ENCODE assay signal across 24 cellular contexts in genomic region chr20:23663180-23663579, GRCh38. TPM values are rescaled to one million over a fixed set of nuclear protein-coding genes. Genes with fewer than 3 reads are reported as not detected.
"Had no signal": no experiment of that assay in that cellular context is flagged by ENCODE, and none has a peak within 500 bp of the region (broad histone marks: within the 10 kb centered on the region; RNA-seq: fewer than 3 reads in every experiment).

No MANE protein-coding gene starts in this region.

- H3K27ac ChIP-seq: brain microvascular endothelial cell, VCaP had no signal

- H3K36me3 ChIP-seq: brain microvascular endothelial cell had no signal

- DNase-seq: activated CD4-positive, alpha-beta memory T cell treated with anti-CD3 and anti-CD28 coated beads, Interleukin-2, amount 10 ng/mL, durations not matched to agents 7 days and 5 days; activated CD4-positive, alpha-beta T cell treated with anti-CD3 and anti-CD28 coated beads for 36 hours; activated CD4-positive, alpha-beta T cell treated with anti-CD3 and anti-CD28 coated beads, Interleukin-2, amount 50 U/mL, for 1 hour; activated CD8-positive, alpha-beta memory T cell treated with anti-CD3 and anti-CD28 coated beads, Interleukin-2, amount 50 U/mL, for 4 hours; activated gamma-delta T cell treated with Interleukin-2 at 50 U/mL for 16 hours; activated naive CD4-positive, alpha-beta T cell treated with anti-CD3 and anti-CD28 coated beads, Interleukin-2, amount 10 ng/mL, durations not matched to agents 7 days and 5 days; activated naive CD8-positive, alpha-beta T cell treated with anti-CD3 and anti-CD28 coated beads for 36 hours; activated T-cell treated with anti-CD3 and anti-CD28 coated beads, Interleukin-2, amount 50 U/mL, for 72 hours; brain microvascular endothelial cell; IMR-90; Kasumi-1; KBM-7; NCI-H146; NCI-H187 treated with DMSO at 0.1 percent for 48 hours; NCI-H2081 treated with DMSO at 0.1 percent for 48 hours; NCI-H446; NCI-H524; PC-3; SHP77 treated with DMSO at 0.1 percent for 48 hours; T-helper 2 cell had no signal

- ATAC-seq: activated CD4-positive, alpha-beta T cell treated with anti-CD3 and anti-CD28 coated beads for 36 hours; activated T-cell treated with anti-CD3 and anti-CD28 coated beads, Interleukin-2, amount 50 U/mL, for 72 hours; PC-3 had no signal

- H3K27me3 ChIP-seq: brain microvascular endothelial cell had no signal

RNA-seq across cellular contexts. Expression of gene CST4, which starts 25.7 kb away (rescaled TPM):
- total RNA-seq: activated CD4-positive, alpha-beta memory T cell treated with anti-CD3 and anti-CD28 coated beads, Interleukin-2, amount 10 ng/mL, durations not matched to agents 7 days and 5 days; activated CD4-positive, alpha-beta T cell treated with anti-CD3 and anti-CD28 coated beads for 36 hours; activated naive CD8-positive, alpha-beta T cell treated with anti-CD3 and anti-CD28 coated beads for 36 hours; activated T-cell treated with anti-CD3 and anti-CD28 coated beads, Interleukin-2, amount 50 U/mL, for 72 hours; activated T-helper 2 cell treated with anti-CD3 and anti-CD28 coated beads, Interferon-gamma antibody, Interleukin-2, Interleukin-4, amounts not matched to agents 10 μg/mL and 5 μg/mL and 100 μg/mL, durations not matched to agents 14 hours and 24 hours and 36 hours; IMR-90; SK-MEL-5 had no signal
- polyA plus RNA-seq: adipose tissue, IMR-90 had no signal

RNA-seq across cellular contexts. Expression of gene CST9, which starts 57.5 kb away (rescaled TPM):
- total RNA-seq: activated CD4-positive, alpha-beta memory T cell treated with anti-CD3 and anti-CD28 coated beads, Interleukin-2, amount 10 ng/mL, durations not matched to agents 7 days and 5 days; activated CD4-positive, alpha-beta T cell treated with anti-CD3 and anti-CD28 coated beads for 36 hours; activated naive CD8-positive, alpha-beta T cell treated with anti-CD3 and anti-CD28 coated beads for 36 hours; activated T-cell treated with anti-CD3 and anti-CD28 coated beads, Interleukin-2, amount 50 U/mL, for 72 hours; activated T-helper 2 cell treated with anti-CD3 and anti-CD28 coated beads, Interferon-gamma antibody, Interleukin-2, Interleukin-4, amounts not matched to agents 10 μg/mL and 5 μg/mL and 100 μg/mL, durations not matched to agents 14 hours and 24 hours and 36 hours; IMR-90; PC-3; SK-MEL-5 had no signal
- polyA plus RNA-seq: adipose tissue, IMR-90 had no signal
